In the genomic region with DNA sequence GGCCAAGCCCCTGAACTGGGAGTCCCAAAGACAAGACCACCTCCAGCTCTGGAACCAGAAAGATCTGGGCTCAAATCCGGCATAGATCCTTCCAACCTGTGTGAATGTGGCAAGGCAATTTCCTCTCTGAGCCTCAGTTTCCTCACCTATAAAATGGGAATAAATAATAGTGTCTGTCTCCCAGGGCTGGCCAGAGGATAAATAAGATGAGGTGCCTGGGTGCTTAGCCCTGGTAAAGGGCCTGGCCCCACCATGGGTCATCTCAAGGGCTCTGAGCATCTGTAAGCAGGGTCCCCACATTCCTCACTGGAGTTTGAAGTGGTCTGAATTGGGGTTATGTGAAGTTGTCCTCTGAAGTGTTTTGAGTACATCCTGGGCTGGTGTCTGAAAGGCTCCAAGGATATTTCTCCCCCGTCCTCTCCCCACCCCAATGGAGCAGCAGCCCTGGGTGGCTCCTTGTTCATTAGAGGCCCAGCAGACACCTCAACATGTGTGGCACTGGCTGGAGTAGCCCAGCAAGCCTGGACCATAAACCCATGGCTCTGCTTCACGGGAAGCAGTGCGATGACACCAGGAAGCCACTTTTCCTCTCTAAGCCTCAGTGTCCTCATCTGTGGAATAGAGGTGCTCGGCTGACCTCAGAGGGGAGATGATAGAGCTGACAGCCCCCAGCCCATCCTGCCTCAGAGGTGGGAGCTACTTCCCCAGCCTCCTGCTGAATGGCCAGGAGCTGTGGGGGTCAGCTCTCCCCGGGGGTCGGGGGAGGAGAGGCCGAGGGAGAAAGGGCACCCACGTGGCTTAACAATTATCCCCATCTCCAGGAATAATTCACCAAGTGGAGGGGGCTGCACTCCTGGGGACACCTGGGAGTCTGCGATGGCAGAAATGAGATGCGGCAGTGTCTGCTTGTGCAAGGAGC, we compare ENCODE assay signal across 17 cellular contexts. TPM values are rescaled to one million over a fixed set of nuclear protein-coding genes. Genes with fewer than 3 reads are reported as not detected.
DNase-seq lines count a peak whose midpoint lies in the region; ATAC-seq and TF ChIP-seq lines count a peak whose summit lies in the region.
"Had no signal": no experiment of that assay in that cellular context is flagged by ENCODE, and none has a peak within 500 bp of the region (broad histone marks: within the 10 kb centered on the region; RNA-seq: fewer than 3 reads in every experiment).

No MANE protein-coding gene starts in this region.

- TF ChIP-seq RAD21 in liver (IDR thresholded peaks at IDR 0.05) = no peak

- TF ChIP-seq CTCF in colonic mucosa (IDR thresholded peaks at IDR 0.05) = no peak
- TF ChIP-seq CTCF in liver (IDR thresholded peaks at IDR 0.05; ENCODE audit: low read depth, low read length, missing input control) = no peak
- no peak for TF ChIP-seq CTCF in osteoblast (IDR thresholded peaks at IDR 0.05; ENCODE audit: extremely low read depth, low read depth, low read length)

- H3K27ac ChIP-seq in colonic mucosa = peak overlapping the region; percentile 80
- peak overlapping the region; percentile 76 to 95 for H3K27ac ChIP-seq in liver (ENCODE audit: low read depth in 1 of 2, low read length in 2 of 2)
- no peak overlapping the region for H3K27ac ChIP-seq in osteoblast (ENCODE audit: low read depth, low read length)
- H3K27ac ChIP-seq: C4-2B had no signal

- H3K4me2 ChIP-seq in osteoblast (ENCODE audit: insufficient read depth, low read length) = no peak overlapping the region

- H3K4me1 ChIP-seq in colonic mucosa (no peaks in the 10 kb centered on the region), liver (ENCODE audit: control insufficient read depth in 4 of 4, insufficient read depth in 4 of 4, low read length in 3 of 4) (peaks cover 9 to 79% (median 54%) of the 10 kb centered on the region in 4 donors), osteoblast (ENCODE audit: insufficient read depth, low read length) (peaks cover 12% of the 10 kb centered on the region)

- ATAC-seq in HG03045 (IDR thresholded peaks at IDR 0.05; ENCODE audit: unreplicated experiment) = no peak

- H3K4me3 ChIP-seq in colonic mucosa = peak overlapping the region; percentile 43
- H3K4me3 ChIP-seq in liver (ENCODE audit: low read depth in 1 of 3, low read length in 3 of 3) = peak overlapping the region; percentile 74 to 99 (median 94)
- H3K4me3 ChIP-seq in osteoblast (ENCODE audit: insufficient read depth, low read length) = no peak overlapping the region

- no peaks in the 10 kb centered on the region for H3K79me2 ChIP-seq in osteoblast (ENCODE audit: insufficient read depth, low read length)

- no peaks in the 10 kb centered on the region for H3K9me3 ChIP-seq in colonic mucosa
- no peaks in the 10 kb centered on the region for H3K9me3 ChIP-seq in liver (ENCODE audit: control insufficient read depth in 4 of 4, low read length in 3 of 4)
- no peaks in the 10 kb centered on the region for H3K9me3 ChIP-seq in osteoblast (ENCODE audit: low read depth, low read length)

- WGBS in liver = 33% methylated on average over 11 of the region's 11 CpGs

- DNase-seq in colonic mucosa (peak; percentile 22), osteoblast (ENCODE audit: insufficient read length, low spot score, missing footprints) (peak; percentile 62), activated gamma-delta T cell (lab: John Stamatoyannopoulos, UW) (no peak), islet precursor cell (no peak), iPS-NIHi7 (ENCODE audit: extremely low spot score) (no peak)
- DNase-seq: AML-193, DMS79, NCI-H1417, NCI-H187, NCI-H345, NCI-H524 treated with DMSO at 0.1 percent for 48 hours, RPMI8226, SIG-M5 had no signal

- intact Hi-C loops in colonic mucosa (cut with DNase I) = no loop called here

- no peak overlapping the region for H2AFZ ChIP-seq in osteoblast (ENCODE audit: low read length)

- peak overlapping the region; percentile 86 to 93 for H3K9ac ChIP-seq in colonic mucosa (ENCODE audit: low read depth in 2 of 2, low read length in 2 of 2)
- H3K9ac ChIP-seq in liver (ENCODE audit: low read depth in 1 of 2, low read length in 2 of 2) = peak overlapping the region; percentile 96 to 98

- no peaks in the 10 kb centered on the region for H4K20me1 ChIP-seq in osteoblast (ENCODE audit: insufficient read depth, low read length)

- H3K27me3 ChIP-seq in colonic mucosa (no peaks in the 10 kb centered on the region), liver (ENCODE audit: control insufficient read depth in 4 of 4, insufficient read depth in 4 of 4, low read length in 3 of 4) (no peaks in the 10 kb centered on the region), osteoblast (ENCODE audit: insufficient read depth, low read length) (peaks cover 4% of the 10 kb centered on the region)

- no peaks in the 10 kb centered on the region for H3K36me3 ChIP-seq in colonic mucosa
- H3K36me3 ChIP-seq in liver (ENCODE audit: control insufficient read depth in 4 of 4, insufficient read depth in 3 of 4, low read depth in 1 of 4, low read length in 3 of 4) = peaks cover 5 to 16% (median 10%) of the 10 kb centered on the region in 4 donors
- no peaks in the 10 kb centered on the region for H3K36me3 ChIP-seq in osteoblast (ENCODE audit: insufficient read depth, low read length)

TF ChIP-seq in liver, 16 proteins besides CTCF, POLR2A, EP300 and RAD21:
- TF ChIP-seq HNF4A (conservative IDR thresholded peaks at IDR 0.05) (no peak), FOXA1 (IDR thresholded peaks at IDR 0.05) (no peak), GABPA (IDR thresholded peaks at IDR 0.05 in 1 of 2, conservative IDR thresholded peaks at IDR 0.05 in 1 of 2) (no peak), NR2F2 (IDR thresholded peaks at IDR 0.05) (no peak), JUND (IDR thresholded peaks at IDR 0.05) (no peak), SP1 (IDR thresholded peaks at IDR 0.05) (no peak)
- TF ChIP-seq, protein P1, sequence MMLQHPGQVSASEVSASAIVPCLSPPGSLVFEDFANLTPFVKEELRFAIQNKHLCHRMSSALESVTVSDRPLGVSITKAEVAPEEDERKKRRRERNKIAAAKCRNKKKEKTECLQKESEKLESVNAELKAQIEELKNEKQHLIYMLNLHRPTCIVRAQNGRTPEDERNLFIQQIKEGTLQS (IDR thresholded peaks at IDR 0.05) = no peak

RNA-seq across cellular contexts. Expression of a gene that starts 48.0 kb away (rescaled TPM):
- total RNA-seq in colonic mucosa (100 to 1,000 TPM; 288 to 346 TPM), liver (100 to 1,000 TPM in 1 of 2 donors, 10 to 100 TPM in 1; 51.7 to 171 TPM), osteoblast (not detected in 2 replicates)
- 100 to 1,000 TPM in 1 of 2 donors, 10 to 100 TPM in 1; 52.3 to 120 TPM for polyA plus RNA-seq in liver
- total RNA-seq: M059J had no signal

Comparison
In these comparisons a context has a peak if more than half of its experiments do, and no peak if none do; other contexts are left out.
1. DNase-seq: peak in colonic mucosa (single experiment) and osteoblast (single experiment); none in activated gamma-delta T cell (single experiment), islet precursor cell (single experiment) and iPS-NIHi7 (single experiment).
2. RNA of a gene that starts 48.0 kb away (total RNA-seq): 288 to 346 TPM in colonic mucosa and 51.7 to 171 TPM in liver; not detected in osteoblast; every median in the first group is over 10 times any median in the second.